In the genomic region with DNA sequence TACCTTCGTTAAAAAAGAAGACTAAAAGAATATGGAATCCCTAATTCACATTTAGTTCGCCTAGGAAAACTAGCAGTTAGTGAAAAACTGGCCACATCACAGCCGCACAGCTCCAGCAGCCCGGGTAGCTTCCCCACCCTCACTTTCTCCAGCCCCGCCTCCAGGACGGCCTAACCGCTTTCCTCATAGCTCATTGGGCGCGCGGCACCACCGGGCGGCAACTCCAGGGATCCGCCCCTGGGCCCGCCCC, we compare ENCODE assay signal across 8 cellular contexts. TPM values are rescaled to one million over a fixed set of nuclear protein-coding genes. Genes with fewer than 3 reads are reported as not detected.
A peak's percentile ranks its signal among the peaks of the same experiment; 100 is the strongest.
DNase-seq lines count a peak whose midpoint lies in the region; ATAC-seq lines count a peak whose summit lies in the region.

No MANE protein-coding gene starts in this region.

- H3K4me3 ChIP-seq in skeletal muscle tissue (ENCODE audit: low read length in 3 of 3), result peak overlapping the region; percentile 72 to 92 (median 87)

- H3K36me3 ChIP-seq in skeletal muscle tissue (ENCODE audit: control insufficient read depth in 3 of 3, insufficient read depth in 3 of 3, low read length in 3 of 3), result no peaks in the 10 kb centered on the region

- H3K9ac ChIP-seq in skeletal muscle tissue (ENCODE audit: low read depth in 1 of 3, low read length in 3 of 3), result peak overlapping the region; percentile 4 to 97 (median 95)

- H3K27me3 ChIP-seq in skeletal muscle tissue (ENCODE audit: control insufficient read depth in 3 of 3, insufficient read depth in 3 of 3, low read length in 3 of 3), result no peaks in the 10 kb centered on the region

- no peaks in the 10 kb centered on the region for H3K9me3 ChIP-seq in skeletal muscle tissue (ENCODE audit: control insufficient read depth in 3 of 3, low read length in 3 of 3)

- ATAC-seq in HG02885 (IDR thresholded peaks at IDR 0.05; ENCODE audit: poor library complexity, unreplicated experiment), result peak; percentile 96

- DNase-seq in stimulated activated CD4-positive, alpha-beta T cell treated with anti-CD3 and anti-CD28 coated beads, Interleukin-12 subunit alpha, Interleukin-12 subunit beta, amount 100 ng/mL, for 24 hours (ENCODE audit: low read depth in 2 of 2), result peak; percentile 97
- no peak for DNase-seq in stimulated activated CD4-positive, alpha-beta T cell treated with anti-CD3 and anti-CD28 coated beads, Interleukin-12 subunit alpha, Interleukin-12 subunit beta, amount 100 ng/mL, for 4 hours
- peak; percentile 78 for DNase-seq in OCI-M2 (lab: John Stamatoyannopoulos, UW; ENCODE audit: unreplicated experiment)
- peak; percentile 97 for DNase-seq in amniotic stem cell (lab: John Stamatoyannopoulos, UW)
- DNase-seq in hippocampal formation (lab: John Stamatoyannopoulos, UW), result peak; percentile 98 to 99
- DNase-seq in UCSD-AML1 (lab: John Stamatoyannopoulos, UW; ENCODE audit: unreplicated experiment), result no peak

- peaks cover 7 to 9% (median 8%) of the 10 kb centered on the region in 3 donors for H3K4me1 ChIP-seq in skeletal muscle tissue (ENCODE audit: control insufficient read depth in 3 of 3, insufficient read depth in 3 of 3, low read length in 3 of 3)

- peak overlapping the region; percentile 94 for H3K27ac ChIP-seq in skeletal muscle tissue (ENCODE audit: low read depth, low read length)

RNA-seq across cellular contexts. Expression of a gene that starts 0.2 kb away (rescaled TPM):
- 65.8 TPM for total RNA-seq in skeletal muscle tissue

RNA-seq across cellular contexts. Expression of a gene that starts 35.8 kb away (rescaled TPM):
- 11.5 TPM for total RNA-seq in skeletal muscle tissue

Comparison
In these comparisons a context has a peak if more than half of its experiments do, and no peak if none do; other contexts are left out.
1. DNase-seq: peak in stimulated activated CD4-positive, alpha-beta T cell treated with anti-CD3 and anti-CD28 coated beads, Interleukin-12 subunit alpha, Interleukin-12 subunit beta, amount 100 ng/mL, for 24 hours (2 of 2), OCI-M2 (single experiment), amniotic stem cell (single experiment) and hippocampal formation (2 of 2); none in stimulated activated CD4-positive, alpha-beta T cell treated with anti-CD3 and anti-CD28 coated beads, Interleukin-12 subunit alpha, Interleukin-12 subunit beta, amount 100 ng/mL, for 4 hours (single experiment) and UCSD-AML1 (single experiment).